ENCODE assay signal across 1 cellular context in the genomic region with DNA sequence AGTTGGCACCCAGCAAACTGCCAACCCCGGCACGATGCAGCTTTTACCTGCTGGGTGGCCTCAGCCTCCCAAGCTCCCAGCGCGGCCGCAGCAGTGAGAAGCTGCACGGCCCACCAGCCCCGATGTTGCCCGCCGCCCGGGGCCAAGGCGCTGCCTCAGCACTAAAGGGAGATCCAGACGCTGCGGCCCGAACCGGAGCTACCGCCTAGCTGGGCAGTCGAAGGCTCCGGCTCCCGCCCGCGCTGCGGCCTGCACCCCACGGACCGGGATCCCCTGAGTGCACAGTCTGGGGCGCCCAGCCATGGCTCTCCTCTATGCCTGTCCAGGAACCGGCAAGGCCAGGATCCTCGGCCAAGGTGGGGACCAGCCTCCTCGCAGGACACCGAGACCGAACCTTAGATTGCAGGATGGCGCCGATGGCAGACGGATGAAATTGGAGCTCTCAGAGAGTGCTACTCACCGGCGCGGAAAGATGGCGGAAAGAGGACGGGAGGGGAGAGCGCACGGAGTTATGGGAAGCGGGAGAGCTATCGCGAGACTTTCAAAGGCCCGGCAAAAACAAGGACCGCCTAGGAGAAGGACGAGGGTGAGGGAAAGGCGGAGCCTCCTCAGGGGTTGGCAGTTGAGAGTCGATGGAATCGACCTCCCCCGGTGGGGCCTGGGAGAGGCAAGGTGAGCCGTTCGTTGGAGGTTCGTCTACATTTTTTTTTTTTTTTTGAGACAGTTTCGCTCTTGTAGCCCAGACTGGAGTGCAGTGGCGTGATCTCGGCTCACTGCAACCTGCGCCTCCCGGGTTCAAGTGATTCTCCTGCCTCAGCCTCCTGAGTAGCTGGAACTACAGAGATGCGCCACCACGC.
TF ChIP-seq lines count a peak whose summit lies in the region.

A gene (minus strand): TSS at position 485 of the 857 bp plus-strand sequence. CDS start 1,221 bp downstream, outside the sequence.

TF ChIP-seq in GM12878, 131 proteins besides CTCF, POLR2A, EP300 and RAD21 (continued from another document and continues in another):
- TF ChIP-seq, protein P1, sequence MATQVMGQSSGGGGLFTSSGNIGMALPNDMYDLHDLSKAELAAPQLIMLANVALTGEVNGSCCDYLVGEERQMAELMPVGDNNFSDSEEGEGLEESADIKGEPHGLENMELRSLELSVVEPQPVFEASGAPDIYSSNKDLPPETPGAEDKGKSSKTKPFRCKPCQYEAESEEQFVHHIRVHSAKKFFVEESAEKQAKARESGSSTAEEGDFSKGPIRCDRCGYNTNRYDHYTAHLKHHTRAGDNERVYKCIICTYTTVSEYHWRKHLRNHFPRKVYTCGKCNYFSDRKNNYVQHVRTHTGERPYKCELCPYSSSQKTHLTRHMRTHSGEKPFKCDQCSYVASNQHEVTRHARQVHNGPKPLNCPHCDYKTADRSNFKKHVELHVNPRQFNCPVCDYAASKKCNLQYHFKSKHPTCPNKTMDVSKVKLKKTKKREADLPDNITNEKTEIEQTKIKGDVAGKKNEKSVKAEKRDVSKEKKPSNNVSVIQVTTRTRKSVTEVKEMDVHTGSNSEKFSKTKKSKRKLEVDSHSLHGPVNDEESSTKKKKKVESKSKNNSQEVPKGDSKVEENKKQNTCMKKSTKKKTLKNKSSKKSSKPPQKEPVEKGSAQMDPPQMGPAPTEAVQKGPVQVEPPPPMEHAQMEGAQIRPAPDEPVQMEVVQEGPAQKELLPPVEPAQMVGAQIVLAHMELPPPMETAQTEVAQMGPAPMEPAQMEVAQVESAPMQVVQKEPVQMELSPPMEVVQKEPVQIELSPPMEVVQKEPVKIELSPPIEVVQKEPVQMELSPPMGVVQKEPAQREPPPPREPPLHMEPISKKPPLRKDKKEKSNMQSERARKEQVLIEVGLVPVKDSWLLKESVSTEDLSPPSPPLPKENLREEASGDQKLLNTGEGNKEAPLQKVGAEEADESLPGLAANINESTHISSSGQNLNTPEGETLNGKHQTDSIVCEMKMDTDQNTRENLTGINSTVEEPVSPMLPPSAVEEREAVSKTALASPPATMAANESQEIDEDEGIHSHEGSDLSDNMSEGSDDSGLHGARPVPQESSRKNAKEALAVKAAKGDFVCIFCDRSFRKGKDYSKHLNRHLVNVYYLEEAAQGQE (IDR thresholded peaks at IDR 0.05; ENCODE audit: low read depth, low read length): peak; percentile 58; the same call in 1 of the 2 replicates
- TF ChIP-seq SREBF2 (IDR thresholded peaks at IDR 0.05; ENCODE audit: low read length) (no peak), TAF1 (IDR thresholded peaks at IDR 0.05; ENCODE audit: borderline replicate concordance, low read depth, low read length) (peak; percentile 99), MEF2A (IDR thresholded peaks at IDR 0.05; ENCODE audit: insufficient read depth, low read depth, low read length) (no peak), CBX5 (IDR thresholded peaks at IDR 0.05; ENCODE audit: low read depth) (0 out of 2 replicates have a peak, but pooled peaks have one; percentile 60), RAD51 (IDR thresholded peaks at IDR 0.05) (peak; percentile 58; the same call in 1 of the 2 replicates), BRCA1 (IDR thresholded peaks at IDR 0.05; ENCODE audit: low read depth, low read length) (peak; percentile 80), MTA2 (IDR thresholded peaks at IDR 0.05; ENCODE audit: low read depth) (no peak), SREBF1 (IDR thresholded peaks at IDR 0.05; ENCODE audit: low read length) (no peak), ZBED1 (IDR thresholded peaks at IDR 0.05; ENCODE audit: borderline replicate concordance) (peak; percentile 75; the same call in 1 of the 2 replicates), NFIC (IDR thresholded peaks at IDR 0.05; ENCODE audit: low read depth, low read length) (no peak), POLR2AphosphoS2 (IDR thresholded peaks at IDR 0.05; ENCODE audit: low read depth, low read length) (peak; percentile 95), TCF7 (IDR thresholded peaks at IDR 0.05; ENCODE audit: borderline replicate concordance) (no peak), RUNX3 (IDR thresholded peaks at IDR 0.05; ENCODE audit: low read length) (peak; percentile 34), ZSCAN29 (IDR thresholded peaks at IDR 0.05) (no peak), STAT1 (conservative IDR thresholded peaks at IDR 0.05) (peak; percentile 62; the same call in 1 of the 2 replicates), ZNF274 (IDR thresholded peaks at IDR 0.05; ENCODE audit: insufficient read depth, insufficient read length) (no peak), HDAC2 (IDR thresholded peaks at IDR 0.05) (no peak), IRF4 (IDR thresholded peaks at IDR 0.05; ENCODE audit: low read depth, low read length) (peak; percentile 57; the same call in 1 of the 2 replicates), NFYA (IDR thresholded peaks at IDR 0.05; ENCODE audit: borderline replicate concordance, low read depth, low read length) (no peak), MYC (IDR thresholded peaks at IDR 0.05; ENCODE audit: insufficient read depth, insufficient read length, insufficient replicate concordance, low read length, severe bottlenecking) (peak; percentile 95), CEBPB (IDR thresholded peaks at IDR 0.05; ENCODE audit: borderline replicate concordance in 1 of 2, low read depth in 2 of 2, low read length in 2 of 2) (no peak)
- TF ChIP-seq, protein P2, sequence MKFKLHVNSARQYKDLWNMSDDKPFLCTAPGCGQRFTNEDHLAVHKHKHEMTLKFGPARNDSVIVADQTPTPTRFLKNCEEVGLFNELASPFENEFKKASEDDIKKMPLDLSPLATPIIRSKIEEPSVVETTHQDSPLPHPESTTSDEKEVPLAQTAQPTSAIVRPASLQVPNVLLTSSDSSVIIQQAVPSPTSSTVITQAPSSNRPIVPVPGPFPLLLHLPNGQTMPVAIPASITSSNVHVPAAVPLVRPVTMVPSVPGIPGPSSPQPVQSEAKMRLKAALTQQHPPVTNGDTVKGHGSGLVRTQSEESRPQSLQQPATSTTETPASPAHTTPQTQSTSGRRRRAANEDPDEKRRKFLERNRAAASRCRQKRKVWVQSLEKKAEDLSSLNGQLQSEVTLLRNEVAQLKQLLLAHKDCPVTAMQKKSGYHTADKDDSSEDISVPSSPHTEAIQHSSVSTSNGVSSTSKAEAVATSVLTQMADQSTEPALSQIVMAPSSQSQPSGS (IDR thresholded peaks at IDR 0.05; ENCODE audit: low read length): no peak
- TF ChIP-seq, protein P3, sequence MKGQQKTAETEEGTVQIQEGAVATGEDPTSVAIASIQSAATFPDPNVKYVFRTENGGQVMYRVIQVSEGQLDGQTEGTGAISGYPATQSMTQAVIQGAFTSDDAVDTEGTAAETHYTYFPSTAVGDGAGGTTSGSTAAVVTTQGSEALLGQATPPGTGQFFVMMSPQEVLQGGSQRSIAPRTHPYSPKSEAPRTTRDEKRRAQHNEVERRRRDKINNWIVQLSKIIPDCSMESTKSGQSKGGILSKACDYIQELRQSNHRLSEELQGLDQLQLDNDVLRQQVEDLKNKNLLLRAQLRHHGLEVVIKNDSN (IDR thresholded peaks at IDR 0.05; ENCODE audit: borderline replicate concordance, extremely low read length, insufficient read depth, low read depth, low read length): no peak
- TF ChIP-seq, protein P4, sequence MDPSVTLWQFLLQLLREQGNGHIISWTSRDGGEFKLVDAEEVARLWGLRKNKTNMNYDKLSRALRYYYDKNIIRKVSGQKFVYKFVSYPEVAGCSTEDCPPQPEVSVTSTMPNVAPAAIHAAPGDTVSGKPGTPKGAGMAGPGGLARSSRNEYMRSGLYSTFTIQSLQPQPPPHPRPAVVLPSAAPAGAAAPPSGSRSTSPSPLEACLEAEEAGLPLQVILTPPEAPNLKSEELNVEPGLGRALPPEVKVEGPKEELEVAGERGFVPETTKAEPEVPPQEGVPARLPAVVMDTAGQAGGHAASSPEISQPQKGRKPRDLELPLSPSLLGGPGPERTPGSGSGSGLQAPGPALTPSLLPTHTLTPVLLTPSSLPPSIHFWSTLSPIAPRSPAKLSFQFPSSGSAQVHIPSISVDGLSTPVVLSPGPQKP (IDR thresholded peaks at IDR 0.05; ENCODE audit: low read depth, low read length): no peak
- TF ChIP-seq, protein P5, sequence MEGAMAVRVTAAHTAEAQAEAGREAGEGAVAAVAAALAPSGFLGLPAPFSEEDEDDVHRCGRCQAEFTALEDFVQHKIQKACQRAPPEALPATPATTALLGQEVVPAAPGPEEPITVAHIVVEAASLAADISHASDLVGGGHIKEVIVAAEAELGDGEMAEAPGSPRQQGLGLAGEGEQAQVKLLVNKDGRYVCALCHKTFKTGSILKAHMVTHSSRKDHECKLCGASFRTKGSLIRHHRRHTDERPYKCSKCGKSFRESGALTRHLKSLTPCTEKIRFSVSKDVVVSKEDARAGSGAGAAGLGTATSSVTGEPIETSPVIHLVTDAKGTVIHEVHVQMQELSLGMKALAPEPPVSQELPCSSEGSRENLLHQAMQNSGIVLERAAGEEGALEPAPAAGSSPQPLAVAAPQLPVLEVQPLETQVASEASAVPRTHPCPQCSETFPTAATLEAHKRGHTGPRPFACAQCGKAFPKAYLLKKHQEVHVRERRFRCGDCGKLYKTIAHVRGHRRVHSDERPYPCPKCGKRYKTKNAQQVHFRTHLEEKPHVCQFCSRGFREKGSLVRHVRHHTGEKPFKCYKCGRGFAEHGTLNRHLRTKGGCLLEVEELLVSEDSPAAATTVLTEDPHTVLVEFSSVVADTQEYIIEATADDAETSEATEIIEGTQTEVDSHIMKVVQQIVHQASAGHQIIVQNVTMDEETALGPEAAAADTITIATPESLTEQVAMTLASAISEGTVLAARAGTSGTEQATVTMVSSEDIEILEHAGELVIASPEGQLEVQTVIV (IDR thresholded peaks at IDR 0.05; ENCODE audit: borderline replicate concordance, partially characterized antibody): no peak
- TF ChIP-seq, protein P6, sequence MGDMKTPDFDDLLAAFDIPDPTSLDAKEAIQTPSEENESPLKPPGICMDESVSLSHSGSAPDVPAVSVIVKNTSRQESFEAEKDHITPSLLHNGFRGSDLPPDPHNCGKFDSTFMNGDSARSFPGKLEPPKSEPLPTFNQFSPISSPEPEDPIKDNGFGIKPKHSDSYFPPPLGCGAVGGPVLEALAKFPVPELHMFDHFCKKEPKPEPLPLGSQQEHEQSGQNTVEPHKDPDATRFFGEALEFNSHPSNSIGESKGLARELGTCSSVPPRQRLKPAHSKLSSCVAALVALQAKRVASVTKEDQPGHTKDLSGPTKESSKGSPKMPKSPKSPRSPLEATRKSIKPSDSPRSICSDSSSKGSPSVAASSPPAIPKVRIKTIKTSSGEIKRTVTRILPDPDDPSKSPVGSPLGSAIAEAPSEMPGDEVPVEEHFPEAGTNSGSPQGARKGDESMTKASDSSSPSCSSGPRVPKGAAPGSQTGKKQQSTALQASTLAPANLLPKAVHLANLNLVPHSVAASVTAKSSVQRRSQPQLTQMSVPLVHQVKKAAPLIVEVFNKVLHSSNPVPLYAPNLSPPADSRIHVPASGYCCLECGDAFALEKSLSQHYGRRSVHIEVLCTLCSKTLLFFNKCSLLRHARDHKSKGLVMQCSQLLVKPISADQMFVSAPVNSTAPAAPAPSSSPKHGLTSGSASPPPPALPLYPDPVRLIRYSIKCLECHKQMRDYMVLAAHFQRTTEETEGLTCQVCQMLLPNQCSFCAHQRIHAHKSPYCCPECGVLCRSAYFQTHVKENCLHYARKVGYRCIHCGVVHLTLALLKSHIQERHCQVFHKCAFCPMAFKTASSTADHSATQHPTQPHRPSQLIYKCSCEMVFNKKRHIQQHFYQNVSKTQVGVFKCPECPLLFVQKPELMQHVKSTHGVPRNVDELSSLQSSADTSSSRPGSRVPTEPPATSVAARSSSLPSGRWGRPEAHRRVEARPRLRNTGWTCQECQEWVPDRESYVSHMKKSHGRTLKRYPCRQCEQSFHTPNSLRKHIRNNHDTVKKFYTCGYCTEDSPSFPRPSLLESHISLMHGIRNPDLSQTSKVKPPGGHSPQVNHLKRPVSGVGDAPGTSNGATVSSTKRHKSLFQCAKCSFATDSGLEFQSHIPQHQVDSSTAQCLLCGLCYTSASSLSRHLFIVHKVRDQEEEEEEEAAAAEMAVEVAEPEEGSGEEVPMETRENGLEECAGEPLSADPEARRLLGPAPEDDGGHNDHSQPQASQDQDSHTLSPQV (IDR thresholded peaks at IDR 0.05): 0 out of 2 replicates have a peak, but pooled peaks have one; percentile 32
- TF ChIP-seq, protein P7, sequence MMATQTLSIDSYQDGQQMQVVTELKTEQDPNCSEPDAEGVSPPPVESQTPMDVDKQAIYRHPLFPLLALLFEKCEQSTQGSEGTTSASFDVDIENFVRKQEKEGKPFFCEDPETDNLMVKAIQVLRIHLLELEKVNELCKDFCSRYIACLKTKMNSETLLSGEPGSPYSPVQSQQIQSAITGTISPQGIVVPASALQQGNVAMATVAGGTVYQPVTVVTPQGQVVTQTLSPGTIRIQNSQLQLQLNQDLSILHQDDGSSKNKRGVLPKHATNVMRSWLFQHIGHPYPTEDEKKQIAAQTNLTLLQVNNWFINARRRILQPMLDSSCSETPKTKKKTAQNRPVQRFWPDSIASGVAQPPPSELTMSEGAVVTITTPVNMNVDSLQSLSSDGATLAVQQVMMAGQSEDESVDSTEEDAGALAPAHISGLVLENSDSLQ (IDR thresholded peaks at IDR 0.05): peak; percentile 57
- TF ChIP-seq, protein P8, sequence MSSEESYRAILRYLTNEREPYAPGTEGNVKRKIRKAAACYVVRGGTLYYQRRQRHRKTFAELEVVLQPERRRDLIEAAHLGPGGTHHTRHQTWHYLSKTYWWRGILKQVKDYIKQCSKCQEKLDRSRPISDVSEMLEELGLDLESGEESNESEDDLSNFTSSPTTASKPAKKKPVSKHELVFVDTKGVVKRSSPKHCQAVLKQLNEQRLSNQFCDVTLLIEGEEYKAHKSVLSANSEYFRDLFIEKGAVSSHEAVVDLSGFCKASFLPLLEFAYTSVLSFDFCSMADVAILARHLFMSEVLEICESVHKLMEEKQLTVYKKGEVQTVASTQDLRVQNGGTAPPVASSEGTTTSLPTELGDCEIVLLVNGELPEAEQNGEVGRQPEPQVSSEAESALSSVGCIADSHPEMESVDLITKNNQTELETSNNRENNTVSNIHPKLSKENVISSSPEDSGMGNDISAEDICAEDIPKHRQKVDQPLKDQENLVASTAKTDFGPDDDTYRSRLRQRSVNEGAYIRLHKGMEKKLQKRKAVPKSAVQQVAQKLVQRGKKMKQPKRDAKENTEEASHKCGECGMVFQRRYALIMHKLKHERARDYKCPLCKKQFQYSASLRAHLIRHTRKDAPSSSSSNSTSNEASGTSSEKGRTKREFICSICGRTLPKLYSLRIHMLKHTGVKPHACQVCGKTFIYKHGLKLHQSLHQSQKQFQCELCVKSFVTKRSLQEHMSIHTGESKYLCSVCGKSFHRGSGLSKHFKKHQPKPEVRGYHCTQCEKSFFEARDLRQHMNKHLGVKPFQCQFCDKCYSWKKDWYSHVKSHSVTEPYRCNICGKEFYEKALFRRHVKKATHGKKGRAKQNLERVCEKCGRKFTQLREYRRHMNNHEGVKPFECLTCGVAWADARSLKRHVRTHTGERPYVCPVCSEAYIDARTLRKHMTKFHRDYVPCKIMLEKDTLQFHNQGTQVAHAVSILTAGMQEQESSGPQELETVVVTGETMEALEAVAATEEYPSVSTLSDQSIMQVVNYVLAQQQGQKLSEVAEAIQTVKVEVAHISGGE (CRISPR knock-in tag; IDR thresholded peaks at IDR 0.05): no peak
